Comparison of ENCODE assay signal across 14 cellular contexts in genomic region chrX:139202742-139203410, GRCh38.
DNase-seq lines count a peak whose midpoint lies in the region; TF ChIP-seq lines count a peak whose summit lies in the region.
"Had no signal": no experiment of that assay in that cellular context is flagged by ENCODE, and none has a peak within 500 bp of the region (broad histone marks: within the 10 kb centered on the region; RNA-seq: fewer than 3 reads in every experiment).

No MANE protein-coding gene starts in this region.

- peak overlapping the region; percentile 79 for H3K4me2 ChIP-seq in hepatocyte

- WGBS in hepatocyte (ENCODE audit: low lambda C conversion rate, missing lambda C conversion rate): 40% methylated on average over 31 of the region's 34 CpGs

- TF ChIP-seq CTCF in hepatocyte (IDR thresholded peaks at IDR 0.05; ENCODE audit: poor library complexity): no peak

- intact Hi-C loops in posterior vena cava (cut with DNase I): no loop called here

- no peaks in the 10 kb centered on the region for H4K20me1 ChIP-seq in hepatocyte (ENCODE audit: insufficient read depth, poor library complexity, severe bottlenecking)

- H3K79me2 ChIP-seq in hepatocyte: no peaks in the 10 kb centered on the region

- peaks cover 14% of the 10 kb centered on the region for H3K27me3 ChIP-seq in hepatocyte
- H3K27me3 ChIP-seq: upper lobe of right lung had no signal

- no peaks in the 10 kb centered on the region for H3K9me3 ChIP-seq in hepatocyte (ENCODE audit: low read depth)
- H3K9me3 ChIP-seq: upper lobe of right lung had no signal

- H3K4me1 ChIP-seq in hepatocyte (ENCODE audit: insufficient read depth): no peaks in the 10 kb centered on the region
- H3K4me1 ChIP-seq: upper lobe of right lung had no signal

- H3K4me3 ChIP-seq in hepatocyte: no peak overlapping the region

- peak; percentile 54 for DNase-seq in COLO668 (lab: John Stamatoyannopoulos, UW; ENCODE audit: unreplicated experiment)
- DNase-seq in NCI-H69 (lab: John Stamatoyannopoulos, UW): peak; percentile 20
- peak; percentile 20 for DNase-seq in hepatocyte (ENCODE audit: low spot score)
- DNase-seq in posterior vena cava (ENCODE audit: low spot score): peak; percentile 80
- no peak for DNase-seq in NCI-H1092 treated with DMSO at 0.1 percent for 48 hours (lab: John Stamatoyannopoulos, UW)
- no peak for DNase-seq in AML-193 (lab: John Stamatoyannopoulos, UW)
- no peak for DNase-seq in NCI-H1417 treated with DMSO at 0.1 percent for 48 hours (lab: John Stamatoyannopoulos, UW)
- DNase-seq in superior temporal gyrus (ENCODE audit: extremely low spot score): no peak
- DNase-seq: activated CD4-positive, alpha-beta T cell treated with anti-CD3 and anti-CD28 coated beads, Interleukin-2, amount 50 U/mL, for 48 hours; activated effector memory CD4-positive, alpha-beta T cell treated with Interleukin-2 at 50 U/mL for 16 hours; NCI-H2029; occipital lobe; SIG-M5 had no signal

- H2AFZ ChIP-seq in hepatocyte: no peak overlapping the region

- no peak overlapping the region for H3K27ac ChIP-seq in hepatocyte
- H3K27ac ChIP-seq: upper lobe of right lung had no signal

- H3K9me2 ChIP-seq in hepatocyte (replicated peaks; ENCODE audit: insufficient read depth): no peaks in the 10 kb centered on the region

- H3K36me3 ChIP-seq in hepatocyte (replicated peaks; ENCODE audit: insufficient read depth, low read depth): no peaks in the 10 kb centered on the region
- H3K36me3 ChIP-seq: upper lobe of right lung had no signal

Comparison
In these comparisons a context has a peak if more than half of its experiments do, and no peak if none do; other contexts are left out.
1. DNase-seq: peak in COLO668 (single experiment), NCI-H69 (single experiment), hepatocyte (single experiment) and posterior vena cava (single experiment); none in NCI-H1092 treated with DMSO at 0.1 percent for 48 hours (single experiment), AML-193 (0 of 2), NCI-H1417 treated with DMSO at 0.1 percent for 48 hours (single experiment) and superior temporal gyrus (single experiment).